Comparison of ENCODE assay signal across 29 cellular contexts in genomic region chr6:82741996-82742385, GRCh38.
DNase-seq lines count a peak whose midpoint lies in the region; ATAC-seq and TF ChIP-seq lines count a peak whose summit lies in the region.
"Had no signal": no experiment of that assay in that cellular context is flagged by ENCODE, and none has a peak within 500 bp of the region (broad histone marks: within the 10 kb centered on the region; RNA-seq: fewer than 3 reads in every experiment).

No MANE protein-coding gene starts in this region.

- H3K4me3 ChIP-seq in A673 (ENCODE audit: low read depth, low read length, poor library complexity, severe bottlenecking) (no peak overlapping the region), HAP-1 (no peak overlapping the region), ectodermal cell (ENCODE audit: insufficient read depth, low read depth, low read length) (no peak overlapping the region)
- H3K4me3 ChIP-seq: lower lobe of right lung, mucosa of descending colon, ovary, right atrium auricular region, SK-N-MC, tibial artery had no signal

- intact Hi-C loops in A673 (cut with micrococcal nuclease; ENCODE audit: unreplicated experiment), result no loop called here

- H3K4me1 ChIP-seq in A673 (ENCODE audit: insufficient read depth, low read length, poor library complexity, severe bottlenecking) (peaks cover 21% of the 10 kb centered on the region), HAP-1 (peaks cover 9% of the 10 kb centered on the region), ectodermal cell (ENCODE audit: control insufficient read depth, insufficient read depth, low read length) (peaks cover 48% of the 10 kb centered on the region)
- H3K4me1 ChIP-seq: BE2C, lower lobe of right lung, right atrium auricular region, tibial artery had no signal

- H3K27me3 ChIP-seq in A673 (replicated peaks; ENCODE audit: insufficient read depth, low read depth, low read length, poor library complexity), result no peaks in the 10 kb centered on the region
- no peaks in the 10 kb centered on the region for H3K27me3 ChIP-seq in HAP-1 (ENCODE audit: low read depth)
- H3K27me3 ChIP-seq in ectodermal cell (ENCODE audit: control insufficient read depth, insufficient read depth, low read length, poor library complexity, severe bottlenecking), result no peaks in the 10 kb centered on the region
- H3K27me3 ChIP-seq: BE2C, ovary, right atrium auricular region, tibial artery had no signal

- CTCF ChIA-PET in A673 (lab: Charles Lee), result no interaction called here

- H3K9me3 ChIP-seq in A673 (ENCODE audit: low read depth, low read length, poor library complexity, severe bottlenecking) (no peaks in the 10 kb centered on the region), HAP-1 (no peaks in the 10 kb centered on the region), ectodermal cell (ENCODE audit: control insufficient read depth, low read length) (no peaks in the 10 kb centered on the region)
- H3K9me3 ChIP-seq: BE2C, lower lobe of right lung, mucosa of descending colon, ovary, right atrium auricular region, tibial artery had no signal

- BruUV-seq in A673 (replicated peaks; lab: Mats Ljungman, UMichigan), result no TSS peak

- H3K36me3 ChIP-seq in A673 (ENCODE audit: insufficient read depth, low read length, poor library complexity, severe bottlenecking) (no peaks in the 10 kb centered on the region), HAP-1 (replicated peaks) (no peaks in the 10 kb centered on the region), ectodermal cell (ENCODE audit: control insufficient read depth, insufficient read depth, low read length) (no peaks in the 10 kb centered on the region)
- H3K36me3 ChIP-seq: BE2C, lower lobe of right lung, ovary, right atrium auricular region, tibial artery had no signal

- 29 to 42% methylated on average over 3 of the region's 3 CpGs for WGBS in ectodermal cell, 2 experiments

- no peak for TF ChIP-seq CTCF in A673 (conservative IDR thresholded peaks at IDR 0.05; ENCODE audit: low read depth, low read length)

- DNase-seq in A673 (ENCODE audit: low spot score) (peak; percentile 45), HAP-1 (ENCODE audit: low spot score in 2 of 2) (peak; percentile 67 to 82), NCI-H526 (lab: John Stamatoyannopoulos, UW) (peak; percentile 78 to 83), DMS 273 treated with DMSO at 0.1 percent for 48 hours (lab: John Stamatoyannopoulos, UW) (no peak), SIG-M5 (lab: John Stamatoyannopoulos, UW) (no peak)
- DNase-seq: activated CD4-positive, alpha-beta memory T cell treated with anti-CD3 and anti-CD28 coated beads for 36 hours; activated CD8-positive, alpha-beta memory T cell treated with anti-CD3 and anti-CD28 coated beads, Interleukin-2, amount 50 U/mL, for 4 hours; activated naive CD4-positive, alpha-beta T cell treated with anti-CD3 and anti-CD28 coated beads, Interleukin-2, amount 10 ng/mL, durations not matched to agents 7 days and 5 days; BE2C; CD8-positive, alpha-beta memory T cell; DMS53; effector memory CD4-positive, alpha-beta T cell; GF-D8; Kasumi-1; lower lobe of right lung; mucosa of descending colon; ovary; RPMI8226; stimulated activated CD4-positive, alpha-beta T cell treated with anti-CD3 and anti-CD28 coated beads, Interleukin-2, amount 100 ng/mL, for 24 hours; tibial artery had no signal

- ATAC-seq in HG02798 (IDR thresholded peaks at IDR 0.05; ENCODE audit: poor library complexity, unreplicated experiment) (no peak), GM21529 (IDR thresholded peaks at IDR 0.05; ENCODE audit: unreplicated experiment) (no peak)
- ATAC-seq: activated CD4-positive, CD25-positive, alpha-beta regulatory T cell treated with anti-CD3 and anti-CD28 coated beads, Interleukin-2, amount 50 U/mL, for 24 hours; HepG2; lower lobe of right lung; mucosa of descending colon; natural killer cell treated with Interleukin-12 subunit alpha and Interleukin-12 subunit beta and Interleukin-15 and Interleukin-18, amount 100 ng/mL, for 72 hours had no signal

- POLR2A ChIA-PET in A673 (lab: Charles Lee; ENCODE audit: low non-redundant PET), result no interaction called here

- H3K27ac ChIP-seq in A673 (ENCODE audit: low read depth, low read length, poor library complexity, severe bottlenecking) (no peak overlapping the region), ectodermal cell (ENCODE audit: insufficient read depth, low read depth, low read length, poor library complexity, severe bottlenecking) (peak overlapping the region; percentile 61)
- H3K27ac ChIP-seq: HL-60, lower lobe of right lung, ovary, right atrium auricular region, SK-N-MC, tibial artery had no signal

- in situ Hi-C loops in HAP-1 (cut with MboI; ENCODE audit: low sequenced_read_pairs), result no loop called here

Comparison
In these comparisons a context has a peak if more than half of its experiments do, and no peak if none do; other contexts are left out.
1. DNase-seq: peak in A673 (single experiment), HAP-1 (2 of 2) and NCI-H526 (2 of 2); none in DMS 273 treated with DMSO at 0.1 percent for 48 hours (single experiment) and SIG-M5 (single experiment).